In genomic region chr5:73433272-73433981, GRCh38 we compare ENCODE assay signal across 22 cellular contexts. TPM values are rescaled to one million over a fixed set of nuclear protein-coding genes. Genes with fewer than 3 reads are reported as not detected.
DNase-seq lines count a peak whose midpoint lies in the region; ATAC-seq, FAIRE-seq and TF ChIP-seq lines count a peak whose summit lies in the region.
"Had no signal": no experiment of that assay in that cellular context is flagged by ENCODE, and none has a peak within 500 bp of the region (broad histone marks: within the 10 kb centered on the region; RNA-seq: fewer than 3 reads in every experiment).

No MANE protein-coding gene starts in this region.

- in situ Hi-C loops in HepG2 (cut with HindIII; ENCODE audit: extremely low pct_ligation_motif_present, low pct_unique_long_range_greater_than_20kb): no loop called here
- in situ Hi-C loops in astrocyte of the spinal cord (cut with HindIII; ENCODE audit: low sequenced_read_pairs): no loop called here

- no peak overlapping the region for H3K4me2 ChIP-seq in HepG2 (ENCODE audit: low read depth, low read length)
- H3K4me2 ChIP-seq: KMS-11 had no signal

- no TSS peak for BruUV-seq in HepG2 (replicated peaks; lab: Mats Ljungman, UMichigan)

- H3K4me1 ChIP-seq in HepG2 (ENCODE audit: insufficient read depth, low read length) (peaks cover 20% of the 10 kb centered on the region), right lobe of liver (peaks cover 0 to 13% (median 3%) of the 10 kb centered on the region in 4 donors), breast epithelium (peaks cover 7 to 8% of the 10 kb centered on the region in 2 donors)
- H3K4me1 ChIP-seq: BE2C had no signal

- H3K36me3 ChIP-seq in HepG2 (replicated peaks in 1 of 2; ENCODE audit: control insufficient read depth in 1 of 2, insufficient read depth in 2 of 2, low read length in 2 of 2) (no peaks in the 10 kb centered on the region), right lobe of liver (no peaks in the 10 kb centered on the region), breast epithelium (no peaks in the 10 kb centered on the region)
- H3K36me3 ChIP-seq: BE2C had no signal

- intact Hi-C loops in HepG2 (cut with micrococcal nuclease; ENCODE audit: unreplicated experiment): no loop called here
- intact Hi-C loops in right lobe of liver (cut with DNase I): no loop called here
- intact Hi-C loops in breast epithelium (cut with DNase I; ENCODE audit: low total_unique reads): no loop called here

- ATAC-seq in HepG2: no peak
- no peak for ATAC-seq in right lobe of liver
- no peak for ATAC-seq in GM18502 (IDR thresholded peaks at IDR 0.05; ENCODE audit: poor library complexity, unreplicated experiment)
- ATAC-seq in GM19328 (IDR thresholded peaks at IDR 0.05; ENCODE audit: unreplicated experiment): no peak
- ATAC-seq: GM12878 had no signal

- H3K4me3 ChIP-seq in HepG2 (replicated peaks in 1 of 3; ENCODE audit: insufficient read depth in 1 of 3, low read depth in 2 of 3, low read length in 3 of 3) (no peak overlapping the region), right lobe of liver (no peak overlapping the region), astrocyte of the spinal cord (ENCODE audit: low read depth, low read length) (no peak overlapping the region), breast epithelium (no peak overlapping the region)
- H3K4me3 ChIP-seq: GM12878 had no signal

- TF ChIP-seq EP300 in HepG2 (IDR thresholded peaks at IDR 0.05; ENCODE audit: low read depth in 2 of 2, low read length in 2 of 2): no peak
- TF ChIP-seq EP300 in HepG2 (CRISPR knock-in tag; IDR thresholded peaks at IDR 0.05; ENCODE audit: borderline replicate concordance): no peak

- H3K27ac ChIP-seq in HepG2 (ENCODE audit: extremely low read length, insufficient read depth, low read length) (no peak overlapping the region), right lobe of liver (no peak overlapping the region), breast epithelium (no peak overlapping the region)
- H3K27ac ChIP-seq: HL-60, KMS-11 had no signal

- CTCF ChIA-PET in HepG2 (lab: Yijun Ruan, JAX; ENCODE audit: low intra/inter-chr PET ratio, low total read pairs): no interaction called here

- no peaks in the 10 kb centered on the region for H4K20me1 ChIP-seq in HepG2 (ENCODE audit: insufficient read depth, low read length)

- no peak for TF ChIP-seq POLR2A in HepG2 (IDR thresholded peaks at IDR 0.05; ENCODE audit: insufficient read depth in 1 of 2, low read depth in 2 of 2, low read length in 2 of 2)
- no peak for TF ChIP-seq POLR2A in right lobe of liver (IDR thresholded peaks at IDR 0.05)
- TF ChIP-seq POLR2A in breast epithelium (IDR thresholded peaks at IDR 0.05): no peak

- 2% methylated on average over 4 of the region's 4 CpGs for WGBS in HepG2 (ENCODE audit: low lambda C conversion rate)
- WGBS in right lobe of liver (ENCODE audit: insufficient coverage, low coverage, low lambda C conversion rate, missing lambda C conversion rate): 42% methylated on average over 4 of the region's 4 CpGs

- no peaks in the 10 kb centered on the region for H3K9me3 ChIP-seq in HepG2 (ENCODE audit: low read length)
- H3K9me3 ChIP-seq in right lobe of liver: no peaks in the 10 kb centered on the region
- no peaks in the 10 kb centered on the region for H3K9me3 ChIP-seq in breast epithelium
- H3K9me3 ChIP-seq: BE2C had no signal

- peaks cover 5 to 43% of the 10 kb centered on the region in 2 experiments for H3K27me3 ChIP-seq in HepG2 (ENCODE audit: control insufficient read depth in 1 of 2, insufficient read depth in 2 of 2, low read length in 2 of 2)
- H3K27me3 ChIP-seq in right lobe of liver: peaks cover 0 to 29% of the 10 kb centered on the region in 2 donors
- peaks cover 13 to 80% of the 10 kb centered on the region in 2 donors for H3K27me3 ChIP-seq in breast epithelium

- DNase-seq in HepG2 (ENCODE audit: low spot score) (no peak), right lobe of liver (no peak), HTR-8/SVneo (ENCODE audit: insufficient read length, low spot score) (no peak), astrocyte of the spinal cord (ENCODE audit: low read depth, low spot score) (peak; percentile 18), breast epithelium (ENCODE audit: low spot score in 2 of 2) (no peak)
- DNase-seq: ACHN; BE2C; C1 segment of cervical spinal cord; CD4-positive, CD25-positive, alpha-beta regulatory T cell; CD8-positive, alpha-beta memory T cell; COR-L47; DMS 273 treated with DMSO at 0.1 percent for 48 hours; DND-41; EL; GOT3; H9 had no signal

- no peak overlapping the region for H3K9ac ChIP-seq in HepG2 (ENCODE audit: insufficient read depth, low read depth, low read length)
- H3K9ac ChIP-seq: KMS-11 had no signal

- no peak for TF ChIP-seq RAD21 in HepG2 (CRISPR knock-in tag; IDR thresholded peaks at IDR 0.05)

- TF ChIP-seq CTCF in HepG2 (CRISPR knock-in tag; IDR thresholded peaks at IDR 0.05): no peak
- no peak for TF ChIP-seq CTCF in right lobe of liver (IDR thresholded peaks at IDR 0.05)
- no peak for TF ChIP-seq CTCF in astrocyte of the spinal cord (IDR thresholded peaks at IDR 0.05; ENCODE audit: low read depth, low read length)
- no peak for TF ChIP-seq CTCF in breast epithelium (IDR thresholded peaks at IDR 0.05)

- no peaks in the 10 kb centered on the region for H3K79me2 ChIP-seq in HepG2 (ENCODE audit: insufficient read depth, low read length)

- FAIRE-seq in HepG2 (lab: Jason Lieb, UNC) (no peak), HTR-8/SVneo (lab: Jason Lieb, UNC) (peak; percentile 36)
- FAIRE-seq: GM12878, GM19239 had no signal

- POLR2A ChIA-PET in HepG2 (lab: Yijun Ruan, JAX): no interaction called here

- no peak overlapping the region for H2AFZ ChIP-seq in HepG2 (ENCODE audit: low read length)

TF ChIP-seq in HepG2, 621 proteins besides CTCF, POLR2A, EP300 and RAD21 (continues in another document):
- TF ChIP-seq ZNF879 (CRISPR knock-in tag; IDR thresholded peaks at IDR 0.05): no peak
- peak; percentile 45 to 66 for TF ChIP-seq MAFK (conservative IDR thresholded peaks at IDR 0.05 in 1 of 2, IDR thresholded peaks at IDR 0.05 in 1 of 2; ENCODE audit: low read length in 2 of 2)
- TF ChIP-seq ZSCAN25 (CRISPR knock-in tag; IDR thresholded peaks at IDR 0.05): no peak
- peak; percentile 56; the same call in 1 of the 2 replicates for TF ChIP-seq MAFF (IDR thresholded peaks at IDR 0.05; ENCODE audit: low read depth, low read length)
- TF ChIP-seq ATF3 (CRISPR knock-in tag; IDR thresholded peaks at IDR 0.05): no peak
- TF ChIP-seq ZNF326 (CRISPR knock-in tag; IDR thresholded peaks at IDR 0.05; ENCODE audit: borderline replicate concordance): no peak
- TF ChIP-seq, protein P1, sequence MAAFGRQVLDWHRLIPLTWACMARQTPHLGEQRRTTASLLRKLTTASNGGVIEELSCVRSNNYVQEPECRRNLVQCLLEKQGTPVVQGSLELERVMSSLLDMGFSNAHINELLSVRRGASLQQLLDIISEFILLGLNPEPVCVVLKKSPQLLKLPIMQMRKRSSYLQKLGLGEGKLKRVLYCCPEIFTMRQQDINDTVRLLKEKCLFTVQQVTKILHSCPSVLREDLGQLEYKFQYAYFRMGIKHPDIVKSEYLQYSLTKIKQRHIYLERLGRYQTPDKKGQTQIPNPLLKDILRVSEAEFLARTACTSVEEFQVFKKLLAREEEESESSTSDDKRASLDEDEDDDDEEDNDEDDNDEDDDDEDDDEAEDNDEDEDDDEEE (CRISPR knock-in tag; IDR thresholded peaks at IDR 0.05): no peak
- TF ChIP-seq, protein P2, sequence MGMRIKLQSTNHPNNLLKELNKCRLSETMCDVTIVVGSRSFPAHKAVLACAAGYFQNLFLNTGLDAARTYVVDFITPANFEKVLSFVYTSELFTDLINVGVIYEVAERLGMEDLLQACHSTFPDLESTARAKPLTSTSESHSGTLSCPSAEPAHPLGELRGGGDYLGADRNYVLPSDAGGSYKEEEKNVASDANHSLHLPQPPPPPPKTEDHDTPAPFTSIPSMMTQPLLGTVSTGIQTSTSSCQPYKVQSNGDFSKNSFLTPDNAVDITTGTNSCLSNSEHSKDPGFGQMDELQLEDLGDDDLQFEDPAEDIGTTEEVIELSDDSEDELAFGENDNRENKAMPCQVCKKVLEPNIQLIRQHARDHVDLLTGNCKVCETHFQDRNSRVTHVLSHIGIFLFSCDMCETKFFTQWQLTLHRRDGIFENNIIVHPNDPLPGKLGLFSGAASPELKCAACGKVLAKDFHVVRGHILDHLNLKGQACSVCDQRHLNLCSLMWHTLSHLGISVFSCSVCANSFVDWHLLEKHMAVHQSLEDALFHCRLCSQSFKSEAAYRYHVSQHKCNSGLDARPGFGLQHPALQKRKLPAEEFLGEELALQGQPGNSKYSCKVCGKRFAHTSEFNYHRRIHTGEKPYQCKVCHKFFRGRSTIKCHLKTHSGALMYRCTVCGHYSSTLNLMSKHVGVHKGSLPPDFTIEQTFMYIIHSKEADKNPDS (CRISPR knock-in tag; IDR thresholded peaks at IDR 0.05): no peak

RNA-seq across cellular contexts. Expression of gene FOXD1, which starts 15.2 kb away (rescaled TPM):
- total RNA-seq in HepG2 (2016; rRNA removed; fragmentation: Illumina TruSeq; extraction: Trizol): 0.04 TPM in 1 of 2 replicates, not detected in the other
- not detected in 2 replicates for total RNA-seq in HepG2 (2016; cell fraction: cytosol; rRNA removed; fragmentation: Illumina TruSeq; extraction: Trizol; ENCODE audit: low read depth)
- total RNA-seq in HepG2 (2016; cell fraction: insoluble cytoplasmic fraction; rRNA removed; fragmentation: Illumina TruSeq; extraction: Trizol): not detected in 2 replicates
- 0.06 TPM in 1 of 2 replicates, not detected in the other for total RNA-seq in HepG2 (2016; cell fraction: membrane; rRNA removed; fragmentation: Illumina TruSeq; extraction: Trizol)
- not detected in 2 replicates for total RNA-seq in HepG2 (2016; cell fraction: nucleus; rRNA removed; fragmentation: Illumina TruSeq; extraction: Trizol)
- 0.04 and 0.05 TPM in 2 replicates for polyA plus RNA-seq in HepG2 (2011; rRNA removed)
- 0.05 and 0.07 TPM in 2 replicates for polyA plus RNA-seq in HepG2 (2011; cell fraction: cytosol; rRNA removed)
- polyA plus RNA-seq in HepG2 (2011; cell fraction: nucleus; rRNA removed): 0.06 TPM in 1 of 2 replicates, not detected in the other
- polyA plus RNA-seq in HepG2 (2012): not detected in 2 replicates
- polyA plus RNA-seq in HepG2 (2016; cell fraction: cytosol; fragmentation: Illumina TruSeq; extraction: Trizol; ENCODE audit: low read depth): not detected in 2 replicates
- polyA plus RNA-seq in HepG2 (2016; cell fraction: insoluble cytoplasmic fraction; fragmentation: Illumina TruSeq; extraction: Trizol; ENCODE audit: low read depth): 0.13 TPM in 1 of 2 replicates, not detected in the other
- not detected in 2 replicates for polyA plus RNA-seq in HepG2 (2016; cell fraction: membrane; fragmentation: Illumina TruSeq; extraction: Trizol; ENCODE audit: low read depth)
- not detected in 2 replicates for polyA plus RNA-seq in HepG2 (2016; cell fraction: nucleus; fragmentation: Illumina TruSeq; extraction: Trizol; ENCODE audit: insufficient read depth, low read depth)
- 0.06 and 0.14 TPM in 2 replicates for polyA minus RNA-seq in HepG2 (2011; rRNA and poly(A)+ RNA removed; ENCODE audit: low replicate concordance)
- not detected in 2 replicates for polyA minus RNA-seq in HepG2 (2011; cell fraction: cytosol; rRNA and poly(A)+ RNA removed)
- polyA minus RNA-seq in HepG2 (2011; cell fraction: nucleus; rRNA and poly(A)+ RNA removed): not detected in 2 replicates
- total RNA-seq in right lobe of liver: not detected
- under 1 TPM in 2 of 3 donors, not detected in 1; 0.29 to 0.32 TPM for total RNA-seq in breast epithelium
- total RNA-seq: CD4-positive, CD25-positive, alpha-beta regulatory T cell; GM12878 had no signal
- polyA plus RNA-seq: CD8-positive, alpha-beta memory T cell; GM12878 had no signal
